8 cellular contexts compared by ENCODE assay signal in the genomic region with DNA sequence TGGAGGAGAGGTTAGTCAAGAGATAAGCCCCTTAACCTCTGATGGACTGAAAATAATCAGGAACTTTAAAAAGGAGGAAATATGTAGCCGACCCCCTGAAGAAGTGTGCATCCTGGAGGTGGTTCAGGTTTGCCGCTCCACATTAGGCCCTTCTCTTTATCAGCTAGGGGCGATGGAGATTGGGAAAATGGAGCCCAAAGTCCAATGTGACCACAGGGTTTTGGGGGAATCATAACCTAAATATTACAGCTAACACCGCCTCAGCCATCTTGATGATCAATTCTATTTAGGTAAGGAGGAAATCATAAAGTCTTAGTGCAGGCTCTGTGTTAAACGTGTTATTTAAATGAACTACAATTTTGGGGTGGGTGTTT. TPM values are rescaled to one million over a fixed set of nuclear protein-coding genes. Genes with fewer than 3 reads are reported as not detected.
DNase-seq lines count a peak whose midpoint lies in the region; FAIRE-seq and TF ChIP-seq lines count a peak whose summit lies in the region.

No MANE protein-coding gene starts in this region.

- H3K4me1 ChIP-seq in H9 (ENCODE audit: insufficient read depth, low read length) (peaks cover 3% of the 10 kb centered on the region; the same call in 1 of the 2 replicates), small intestine (ENCODE audit: control insufficient read depth in 2 of 2, insufficient read depth in 1 of 2, low read depth in 1 of 2, low read length in 1 of 2) (no peaks in the 10 kb centered on the region)

- no peaks in the 10 kb centered on the region for H3K9me3 ChIP-seq in H9 (ENCODE audit: control insufficient read depth, low read depth, low read length)
- no peaks in the 10 kb centered on the region for H3K9me3 ChIP-seq in small intestine (ENCODE audit: control insufficient read depth, low read depth)

- no peak overlapping the region for H3K18ac ChIP-seq in H9 (ENCODE audit: insufficient read length, low read depth, low read length)

- H2BK5ac ChIP-seq in H9 (ENCODE audit: insufficient read length, low read length) = no peak overlapping the region

- H2AFZ ChIP-seq in H9 (ENCODE audit: low read length) = no peak overlapping the region

- H3K27me3 Mint-ChIP-seq in H9 (ENCODE audit: low read depth) (peaks cover 9% of the 10 kb centered on the region), glutamatergic neuron (ENCODE audit: unreplicated experiment) (peaks cover 7% of the 10 kb centered on the region)

- no peak overlapping the region for H3K9ac ChIP-seq in H9 (ENCODE audit: extremely low read depth, insufficient read length, low read length)

- H3K23ac ChIP-seq in H9 (ENCODE audit: insufficient read length, low read depth, low read length) = no peak overlapping the region

- H2BK120ac ChIP-seq in H9 (ENCODE audit: low read depth, low read length, poor library complexity, severe bottlenecking) = no peak overlapping the region

- H2AK5ac ChIP-seq in H9 (ENCODE audit: insufficient read length, low read length) = no peak overlapping the region

- H3K79me1 ChIP-seq in H9 (ENCODE audit: insufficient read depth, low read depth, low read length, poor library complexity, severe bottlenecking) = no peaks in the 10 kb centered on the region

- H4K5ac ChIP-seq in H9 (ENCODE audit: insufficient read length, low read depth, low read length) = no peak overlapping the region

- H3K27me3 ChIP-seq in H9 (ENCODE audit: insufficient read depth, low read length) (no peaks in the 10 kb centered on the region; the same call in 1 of the 2 replicates), small intestine (ENCODE audit: control insufficient read depth in 2 of 2, insufficient read depth in 2 of 2, low read length in 2 of 2) (no peaks in the 10 kb centered on the region)

- peaks cover 9% of the 10 kb centered on the region for H3K23me2 ChIP-seq in H9 (ENCODE audit: insufficient read length, low read depth, low read length, poor library complexity, severe bottlenecking)

- DNase-seq in H9 (no peak), glutamatergic neuron (no peak), small intestine (no peak), NCI-H2227 (lab: John Stamatoyannopoulos, UW; ENCODE audit: unreplicated experiment) (no peak), NAMALWA (ENCODE audit: low spot score) (no peak), hippocampal formation (lab: John Stamatoyannopoulos, UW) (no peak)
- no peak for DNase-seq in activated CD4-positive, alpha-beta T cell treated with anti-CD3 and anti-CD28 coated beads, Interleukin-2, amount 50 U/mL, for 1 hour

- peaks cover 5% of the 10 kb centered on the region; the same call in 1 of the 2 replicates for H3K79me2 ChIP-seq in H9 (ENCODE audit: insufficient read depth, low read length)

- H3K4me2 ChIP-seq in H9 (ENCODE audit: insufficient read depth, insufficient read length, low read length) = peak overlapping the region; percentile 84

- H3T11ph ChIP-seq in H9 (ENCODE audit: low read length) = no peak overlapping the region

- no CpG with 5 or more reads among the region's 5 CpGs for WGBS in H9 (ENCODE audit: extremely low coverage, insufficient read length, low lambda C conversion rate)
- 79 to 89% (median 79%) methylated on average over 5 of the region's 5 CpGs for WGBS in small intestine, 3 donors

- H3K4me3 ChIP-seq in WI38 (ENCODE audit: low read depth, low read length) = peak overlapping the region; percentile 76
- peak overlapping the region; percentile 78 to 84 for H3K4me3 ChIP-seq in small intestine (ENCODE audit: low read depth in 1 of 2, low read length in 2 of 2)

- no peak overlapping the region for H2BK12ac ChIP-seq in H9 (ENCODE audit: insufficient read length, low read depth, low read length)

- H3K27ac Mint-ChIP-seq in H9 (no peak overlapping the region), glutamatergic neuron (ENCODE audit: unreplicated experiment) (peak overlapping the region; percentile 84)

- no peak overlapping the region for H3K14ac ChIP-seq in H9 (ENCODE audit: insufficient read depth, low read length)

- H3K56ac ChIP-seq in H9 (ENCODE audit: insufficient read length, low read depth, low read length) = no peak overlapping the region

- H2BK20ac ChIP-seq in H9 (ENCODE audit: low read depth, low read length, poor library complexity, severe bottlenecking) = no peak overlapping the region

- H3K4me3 Mint-ChIP-seq in H9 (peak overlapping the region; percentile 61 to 84), glutamatergic neuron (ENCODE audit: unreplicated experiment) (peak overlapping the region; percentile 94)

- H3K27ac ChIP-seq in H9 (ENCODE audit: insufficient read length, low read depth, low read length) (no peak overlapping the region), small intestine (ENCODE audit: low read depth in 1 of 2, low read length in 1 of 2) (no peak overlapping the region)

- H3K4ac ChIP-seq in H9 (ENCODE audit: low read depth, low read length) = no peak overlapping the region

- no peak for TF ChIP-seq CTCF in H9 (conservative IDR thresholded peaks at IDR 0.05)
- TF ChIP-seq CTCF in WI38 (IDR thresholded peaks at IDR 0.05; ENCODE audit: low read depth, low read length) = no peak
- TF ChIP-seq CTCF in glutamatergic neuron (IDR thresholded peaks at IDR 0.05; ENCODE audit: partially characterized antibody, unreplicated experiment) = no peak

- no peak for FAIRE-seq in small intestine (lab: Jason Lieb, UNC)

- no peaks in the 10 kb centered on the region for H3K9me3 Mint-ChIP-seq in H9
- peaks cover 18% of the 10 kb centered on the region for H3K9me3 Mint-ChIP-seq in glutamatergic neuron (ENCODE audit: unreplicated experiment)

- no peak overlapping the region for H4K91ac ChIP-seq in H9 (ENCODE audit: insufficient read length, low read depth, low read length)

- H3K4me1 Mint-ChIP-seq in H9 = peaks cover 23 to 26% of the 10 kb centered on the region in 2 experiments
- peaks cover 35% of the 10 kb centered on the region for H3K4me1 Mint-ChIP-seq in glutamatergic neuron (ENCODE audit: low read depth, unreplicated experiment)

- H4K20me1 ChIP-seq in H9 (ENCODE audit: control insufficient read depth, insufficient read depth, insufficient read length) = no peaks in the 10 kb centered on the region

- no peak overlapping the region for H2BK15ac ChIP-seq in H9 (ENCODE audit: low read depth, low read length)

- H4K8ac ChIP-seq in H9 (replicated peaks; ENCODE audit: insufficient read length, low read depth, low read length) = no peak overlapping the region

- no peaks in the 10 kb centered on the region for H3K36me3 ChIP-seq in small intestine (ENCODE audit: control insufficient read depth in 2 of 2, insufficient read depth in 2 of 2, low read length in 2 of 2)

- peaks cover 0 to 7% (median 0%) of the 10 kb centered on the region in 3 experiments; a peak in 4 of 7 replicates for H3K36me3 Mint-ChIP-seq in H9 (ENCODE audit: insufficient read depth in 1 of 3, low read depth in 3 of 3)
- H3K36me3 Mint-ChIP-seq in glutamatergic neuron (ENCODE audit: unreplicated experiment) = no peaks in the 10 kb centered on the region

RNA-seq across cellular contexts. Expression of gene OGFRL1, which starts 1.2 kb away (rescaled TPM):
- total RNA-seq in H9 (2021) (2.8 and 2.9 TPM in 2 replicates), glutamatergic neuron (ENCODE audit: unreplicated experiment) (21.4 TPM)
- 1 to 10 TPM in 2 of 3 donors, under 1 TPM in 1; 0.22 to 3.8 (median 1.6) TPM for polyA plus RNA-seq in small intestine
